Comparison of ENCODE assay signal across 24 cellular contexts in genomic region chr10:18437486-18437885, GRCh38.
DNase-seq lines count a peak whose midpoint lies in the region; ATAC-seq, FAIRE-seq and TF ChIP-seq lines count a peak whose summit lies in the region.
"Had no signal": no experiment of that assay in that cellular context is flagged by ENCODE, and none has a peak within 500 bp of the region (broad histone marks: within the 10 kb centered on the region; RNA-seq: fewer than 3 reads in every experiment).

No MANE protein-coding gene starts in this region.

- no peaks in the 10 kb centered on the region for H3K4me1 ChIP-seq in A549
- H3K4me1 ChIP-seq: spleen, upper lobe of left lung had no signal

- TF ChIP-seq CTCF in A549 (IDR thresholded peaks at IDR 0.05) = no peak
- TF ChIP-seq CTCF in fibroblast of mammary gland (conservative IDR thresholded peaks at IDR 0.05; ENCODE audit: control insufficient read depth, insufficient read depth, low read depth, low read length) = no peak

- no peak for FAIRE-seq in A549 (lab: Jason Lieb, UNC)
- FAIRE-seq: GM12891, keratinocyte had no signal

- CTCF ChIA-PET in A549 (lab: Yijun Ruan, JAX) = no interaction called here

- no peak for ATAC-seq in A549
- no peak for ATAC-seq in GM19467 (IDR thresholded peaks at IDR 0.05; ENCODE audit: unreplicated experiment)
- ATAC-seq in HG02759 (IDR thresholded peaks at IDR 0.05; ENCODE audit: unreplicated experiment) = no peak
- ATAC-seq: activated naive CD4-positive, alpha-beta T cell treated with anti-CD3 and anti-CD28 coated beads, Interleukin-2, amount 50 U/mL, for 72 hours; natural killer cell had no signal

- POLR2A ChIA-PET in A549 (lab: Yijun Ruan, JAX) = no interaction called here

- TF ChIP-seq RAD21 in A549 (conservative IDR thresholded peaks at IDR 0.05 in 1 of 2, IDR thresholded peaks at IDR 0.05 in 1 of 2) = no peak

- DNase-seq in A549 (ENCODE audit: low read depth in 1 of 2, low spot score in 1 of 2) = no peak
- DNase-seq in Daoy (ENCODE audit: low read depth) = peak; percentile 1
- DNase-seq in RKO (ENCODE audit: low spot score) = peak; percentile 18
- peak; percentile 35 for DNase-seq in fibroblast of mammary gland (ENCODE audit: low read depth)
- no peak for DNase-seq in NCI-H128 (lab: John Stamatoyannopoulos, UW; ENCODE audit: unreplicated experiment)
- DNase-seq: activated CD4-positive, alpha-beta T cell treated with anti-CD3 and anti-CD28 coated beads for 4 hours; activated T-cell treated with anti-CD3 and anti-CD28 coated beads for 4 hours; Calu3; central memory CD4-positive, alpha-beta T cell; dermis blood vessel endothelial cell; EL; natural killer cell; NCI-H524 treated with DMSO at 0.1 percent for 48 hours; occipital lobe; spleen had no signal

- H3K27ac ChIP-seq in A549 = no peak overlapping the region
- H3K27ac ChIP-seq: KMS-11, SK-N-MC, spleen, upper lobe of left lung had no signal

- H3K4me2 ChIP-seq in A549 = no peak overlapping the region
- H3K4me2 ChIP-seq: KMS-11 had no signal

- 12% methylated on average over 5 of the region's 5 CpGs for WGBS in A549 (ENCODE audit: missing lambda C conversion rate)

- H3K4me3 ChIP-seq in A549 (no peak overlapping the region), fibroblast of mammary gland (ENCODE audit: control insufficient read depth, low read depth, low read length) (no peak overlapping the region)
- H3K4me3 ChIP-seq: lung, SK-N-MC, spleen, upper lobe of left lung had no signal

- no peak for TF ChIP-seq POLR2A in A549 (IDR thresholded peaks at IDR 0.05; ENCODE audit: low read length)

- no peak for TF ChIP-seq EP300 in A549 (IDR thresholded peaks at IDR 0.05)

- H3K9me3 ChIP-seq in A549 = no peaks in the 10 kb centered on the region
- H3K9me3 ChIP-seq: spleen, upper lobe of left lung had no signal

TF ChIP-seq in A549, 52 proteins besides CTCF, POLR2A, EP300 and RAD21:
- TF ChIP-seq REST (IDR thresholded peaks at IDR 0.05) (no peak), ZC3H11A (IDR thresholded peaks at IDR 0.05) (no peak), USF2 (IDR thresholded peaks at IDR 0.05) (0 out of 2 replicates have a peak, but pooled peaks have one; percentile 11), MYC (IDR thresholded peaks at IDR 0.05; ENCODE audit: borderline replicate concordance, low read length) (no peak), SREBF2 (IDR thresholded peaks at IDR 0.05) (no peak)

Comparison
In these comparisons a context has a peak if more than half of its experiments do, and no peak if none do; other contexts are left out.
1. DNase-seq: peak in Daoy (single experiment), RKO (single experiment) and fibroblast of mammary gland (single experiment); none in A549 (0 of 2) and NCI-H128 (single experiment).